9 cellular contexts compared by ENCODE assay signal in the genomic region with DNA sequence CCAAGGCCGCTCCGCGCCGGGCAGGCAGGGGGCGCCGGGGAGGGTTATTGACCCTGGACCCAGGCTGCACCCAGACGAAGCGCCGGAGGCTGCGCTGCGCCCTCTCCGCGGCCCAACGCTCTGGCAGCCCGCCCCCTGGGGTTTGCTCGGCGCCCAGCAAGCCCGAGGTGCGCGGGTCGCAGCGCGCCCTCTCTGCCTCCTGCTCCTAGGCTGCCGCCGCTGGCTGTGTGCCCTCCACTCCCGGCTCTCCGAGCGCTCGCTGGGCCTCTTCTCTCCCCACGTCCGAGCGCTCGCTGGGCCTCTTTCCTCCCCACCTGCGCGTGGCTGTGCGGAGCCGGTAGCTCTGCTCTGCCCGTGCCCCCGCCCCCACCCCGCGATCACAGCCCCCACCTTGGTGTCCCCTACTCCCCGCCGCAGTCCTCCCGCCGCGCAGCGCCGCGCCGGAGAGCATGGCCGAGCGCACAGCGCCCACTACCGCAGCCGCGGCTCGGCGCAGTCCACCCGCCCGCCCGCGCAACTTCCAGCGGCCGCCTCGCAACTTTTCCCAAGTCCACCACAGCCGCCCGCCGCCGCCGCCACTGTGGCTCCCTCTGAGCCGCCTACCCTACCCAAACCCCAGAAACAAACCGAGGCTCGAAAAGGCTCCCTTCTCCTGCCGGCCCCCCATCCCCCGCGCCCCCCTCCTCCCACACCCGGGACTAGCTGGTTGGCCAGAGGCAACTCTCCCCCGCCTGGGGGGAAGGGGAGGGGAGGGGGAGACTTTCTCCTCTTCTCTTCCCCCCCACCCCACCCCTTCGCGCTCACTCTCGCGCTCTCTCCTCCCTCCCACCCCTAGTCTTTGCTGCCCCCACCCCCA. TPM values are rescaled to one million over a fixed set of nuclear protein-coding genes. Genes with fewer than 3 reads are reported as not detected.
A peak's percentile ranks its signal among the peaks of the same experiment; 100 is the strongest.
DNase-seq lines count a peak whose midpoint lies in the region; TF ChIP-seq lines count a peak whose summit lies in the region.
"Had no signal": no experiment of that assay in that cellular context is flagged by ENCODE, and none has a peak within 500 bp of the region (broad histone marks: within the 10 kb centered on the region; RNA-seq: fewer than 3 reads in every experiment).

No MANE protein-coding gene starts in this region.

- POLR2A ChIA-PET in HEK293 (lab: Yijun Ruan, JAX) = interaction anchor here (0.6 to 1.3 kb wide), 12 partner anchors 29 to 1715 kb away, joined by 3 to 7 read pairs (median 3); a partner anchor contains a TSS

- peak overlapping the region; percentile 98 for H3K4me2 ChIP-seq in MM.1S (ENCODE audit: low read depth, low read length)

- H3K36me3 ChIP-seq in HEK293 (ENCODE audit: control insufficient read depth in 2 of 2, insufficient read depth in 1 of 2, low read length in 2 of 2) (no peaks in the 10 kb centered on the region), MM.1S (replicated peaks; ENCODE audit: insufficient read depth, low read length) (no peaks in the 10 kb centered on the region), subcutaneous abdominal adipose tissue (ENCODE audit: control insufficient read depth in 5 of 5, insufficient read depth in 5 of 5, low read length in 5 of 5) (no peaks in the 10 kb centered on the region)

- H3K4me1 ChIP-seq in HEK293 (ENCODE audit: control insufficient read depth, insufficient read depth, low read length) = peaks cover 8% of the 10 kb centered on the region
- H3K4me1 ChIP-seq in MM.1S (ENCODE audit: low read length) = no peaks in the 10 kb centered on the region
- peaks cover 2 to 55% (median 36%) of the 10 kb centered on the region in 5 donors for H3K4me1 ChIP-seq in subcutaneous abdominal adipose tissue (ENCODE audit: control insufficient read depth in 5 of 5, insufficient read depth in 5 of 5, low read length in 5 of 5)

- peak overlapping the region; percentile 56 for H3K4me3 ChIP-seq in HEK293 (ENCODE audit: low read depth, low read length)
- peak overlapping the region; percentile 85 for H3K4me3 ChIP-seq in MM.1S (ENCODE audit: low read length)
- peak overlapping the region in 4 of 5 donors; percentile 66 to 79 (median 76) for H3K4me3 ChIP-seq in subcutaneous abdominal adipose tissue (ENCODE audit: low read depth in 1 of 5, low read length in 5 of 5)

- no peaks in the 10 kb centered on the region for H3K9me3 ChIP-seq in HEK293 (ENCODE audit: control insufficient read depth, insufficient read depth, low read depth, low read length)
- no peaks in the 10 kb centered on the region for H3K9me3 ChIP-seq in MM.1S (replicated peaks; ENCODE audit: insufficient read depth, low read length)
- peaks cover 0 to 3% (median 0%) of the 10 kb centered on the region in 5 donors for H3K9me3 ChIP-seq in subcutaneous abdominal adipose tissue (ENCODE audit: control insufficient read depth in 5 of 5, low read length in 5 of 5)

- no peaks in the 10 kb centered on the region for H3K9me2 ChIP-seq in MM.1S (replicated peaks; ENCODE audit: insufficient read depth, low read length)

- H3K9ac ChIP-seq in MM.1S (ENCODE audit: low read length) (peak overlapping the region; percentile 45; the same call in 1 of the 2 replicates), subcutaneous abdominal adipose tissue (ENCODE audit: low read length in 5 of 5) (peak overlapping the region in 3 of 5 donors; percentile 22 to 68 (median 62))

- peak; percentile 97 for TF ChIP-seq CTCF in HEK293 (tag by site-specific recombination; IDR thresholded peaks at IDR 0.05)
- peak; percentile 58 for TF ChIP-seq CTCF in MM.1S (IDR thresholded peaks at IDR 0.05; ENCODE audit: low read length)

- no peaks in the 10 kb centered on the region for H3K79me2 ChIP-seq in MM.1S (ENCODE audit: low read length)

- H4K20me1 ChIP-seq in MM.1S (ENCODE audit: insufficient read depth, low read length) = no peaks in the 10 kb centered on the region

- H3K27me3 ChIP-seq in MM.1S (replicated peaks; ENCODE audit: insufficient read depth, low read length) (peaks cover 58% of the 10 kb centered on the region), subcutaneous abdominal adipose tissue (ENCODE audit: control insufficient read depth in 5 of 5, insufficient read depth in 4 of 5, low read length in 5 of 5) (peaks cover 57 to 85% (median 74%) of the 10 kb centered on the region in 5 donors)

- 0 out of 2 replicates have a peak, but pooled peaks cover 7% of the 10 kb centered on the region for H3F3A ChIP-seq in MM.1S (ENCODE audit: insufficient read depth, low read length)

- CTCF ChIA-PET in HEK293 (lab: Yijun Ruan, JAX) = interaction anchor here (0.7 kb wide), 2 partner anchors 33 to 594 kb away, joined by 3 read pairs; no protein-coding TSS in a partner anchor

- H3K27ac ChIP-seq in HEK293 (ENCODE audit: extremely low read depth, low read depth, low read length) (peak overlapping the region; percentile 97), MM.1S (ENCODE audit: low read length) (no peak overlapping the region), subcutaneous abdominal adipose tissue (ENCODE audit: low read depth, low read length) (peak overlapping the region; percentile 75)

- peak; percentile 75 for DNase-seq in NCI-H748 (lab: John Stamatoyannopoulos, UW; ENCODE audit: unreplicated experiment)
- no peak for DNase-seq in NCI-H748 treated with DMSO at 0.1 percent for 48 hours (lab: John Stamatoyannopoulos, UW)
- DNase-seq in MM.1S = peak; percentile 92
- DNase-seq in SW480 (ENCODE audit: low spot score) = peak; percentile 84
- DNase-seq in ecto neural progenitor cell (ENCODE audit: low spot score) = peak; percentile 90
- DNase-seq in lung microvascular endothelial cell (ENCODE audit: low read depth in 2 of 2) = peak; percentile 86 to 87
- DNase-seq: DND-41 had no signal

- H2AFZ ChIP-seq in MM.1S (ENCODE audit: low read length) = peak overlapping the region; percentile 97

TF ChIP-seq in HEK293, 187 proteins besides CTCF, POLR2A, EP300 and RAD21 (continues in another document):
- TF ChIP-seq EGR2 (tag by site-specific recombination; IDR thresholded peaks at IDR 0.05; ENCODE audit: low read depth) = peak; percentile 22; the same call in 1 of the 2 replicates
- TF ChIP-seq ZXDB (tag by site-specific recombination; IDR thresholded peaks at IDR 0.05) = peak; percentile 41; the same call in 1 of the 2 replicates
- 0 out of 2 replicates have a peak, but pooled peaks have one; percentile 37 for TF ChIP-seq ZNF501 (tag by site-specific recombination; IDR thresholded peaks at IDR 0.05)
- TF ChIP-seq ZNF830 (tag by site-specific recombination; IDR thresholded peaks at IDR 0.05; ENCODE audit: low read depth) = no peak
- peak; percentile 23; the same call in 1 of the 2 replicates for TF ChIP-seq KLF1 (tag by site-specific recombination; IDR thresholded peaks at IDR 0.05)
- peak; percentile 70 for TF ChIP-seq ZFP37 (tag by site-specific recombination; IDR thresholded peaks at IDR 0.05)
- TF ChIP-seq, protein P1, sequence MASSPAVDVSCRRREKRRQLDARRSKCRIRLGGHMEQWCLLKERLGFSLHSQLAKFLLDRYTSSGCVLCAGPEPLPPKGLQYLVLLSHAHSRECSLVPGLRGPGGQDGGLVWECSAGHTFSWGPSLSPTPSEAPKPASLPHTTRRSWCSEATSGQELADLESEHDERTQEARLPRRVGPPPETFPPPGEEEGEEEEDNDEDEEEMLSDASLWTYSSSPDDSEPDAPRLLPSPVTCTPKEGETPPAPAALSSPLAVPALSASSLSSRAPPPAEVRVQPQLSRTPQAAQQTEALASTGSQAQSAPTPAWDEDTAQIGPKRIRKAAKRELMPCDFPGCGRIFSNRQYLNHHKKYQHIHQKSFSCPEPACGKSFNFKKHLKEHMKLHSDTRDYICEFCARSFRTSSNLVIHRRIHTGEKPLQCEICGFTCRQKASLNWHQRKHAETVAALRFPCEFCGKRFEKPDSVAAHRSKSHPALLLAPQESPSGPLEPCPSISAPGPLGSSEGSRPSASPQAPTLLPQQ (tag by site-specific recombination; IDR thresholded peaks at IDR 0.05) = peak; percentile 82
- TF ChIP-seq ZNF843 (tag by site-specific recombination; IDR thresholded peaks at IDR 0.05) = peak; percentile 40
- TF ChIP-seq ZNF596 (tag by site-specific recombination; IDR thresholded peaks at IDR 0.05) = peak; percentile 31; the same call in 1 of the 2 replicates
- peak; percentile 87 for TF ChIP-seq ZNF423 (tag by site-specific recombination; IDR thresholded peaks at IDR 0.05)
- peak; percentile 78 for TF ChIP-seq ZFHX2 (tag by site-specific recombination; conservative IDR thresholded peaks at IDR 0.05)
- no peak for TF ChIP-seq ZNF132 (tag by site-specific recombination; IDR thresholded peaks at IDR 0.05; ENCODE audit: borderline replicate concordance)
- TF ChIP-seq ZEB2 (tag by site-specific recombination; IDR thresholded peaks at IDR 0.05) = peak; percentile 76; the same call in 1 of the 2 replicates
- TF ChIP-seq, protein P2, sequence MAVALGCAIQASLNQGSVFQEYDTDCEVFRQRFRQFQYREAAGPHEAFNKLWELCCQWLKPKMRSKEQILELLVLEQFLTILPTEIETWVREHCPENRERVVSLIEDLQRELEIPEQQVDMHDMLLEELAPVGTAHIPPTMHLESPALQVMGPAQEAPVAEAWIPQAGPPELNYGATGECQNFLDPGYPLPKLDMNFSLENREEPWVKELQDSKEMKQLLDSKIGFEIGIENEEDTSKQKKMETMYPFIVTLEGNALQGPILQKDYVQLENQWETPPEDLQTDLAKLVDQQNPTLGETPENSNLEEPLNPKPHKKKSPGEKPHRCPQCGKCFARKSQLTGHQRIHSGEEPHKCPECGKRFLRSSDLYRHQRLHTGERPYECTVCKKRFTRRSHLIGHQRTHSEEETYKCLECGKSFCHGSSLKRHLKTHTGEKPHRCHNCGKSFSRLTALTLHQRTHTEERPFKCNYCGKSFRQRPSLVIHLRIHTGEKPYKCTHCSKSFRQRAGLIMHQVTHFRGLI (tag by site-specific recombination; IDR thresholded peaks at IDR 0.05) = peak; percentile 80
- TF ChIP-seq GLIS1 (tag by site-specific recombination; IDR thresholded peaks at IDR 0.05) = peak; percentile 81
- TF ChIP-seq ZNF600 (tag by site-specific recombination; IDR thresholded peaks at IDR 0.05) = peak; percentile 79
- TF ChIP-seq KLF9 (tag by site-specific recombination; IDR thresholded peaks at IDR 0.05; ENCODE audit: low read depth) = peak; percentile 44; the same call in 1 of the 2 replicates
- no peak for TF ChIP-seq ZNF785 (tag by site-specific recombination; IDR thresholded peaks at IDR 0.05)
- TF ChIP-seq, protein P3, sequence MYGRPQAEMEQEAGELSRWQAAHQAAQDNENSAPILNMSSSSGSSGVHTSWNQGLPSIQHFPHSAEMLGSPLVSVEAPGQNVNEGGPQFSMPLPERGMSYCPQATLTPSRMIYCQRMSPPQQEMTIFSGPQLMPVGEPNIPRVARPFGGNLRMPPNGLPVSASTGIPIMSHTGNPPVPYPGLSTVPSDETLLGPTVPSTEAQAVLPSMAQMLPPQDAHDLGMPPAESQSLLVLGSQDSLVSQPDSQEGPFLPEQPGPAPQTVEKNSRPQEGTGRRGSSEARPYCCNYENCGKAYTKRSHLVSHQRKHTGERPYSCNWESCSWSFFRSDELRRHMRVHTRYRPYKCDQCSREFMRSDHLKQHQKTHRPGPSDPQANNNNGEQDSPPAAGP (tag by site-specific recombination; IDR thresholded peaks at IDR 0.05) = 0 out of 2 replicates have a peak, but pooled peaks have one; percentile 56

RNA-seq across cellular contexts. Expression of a gene that starts 1.1 kb away (rescaled TPM):
- 2.2 and 28.3 TPM in 2 replicates for total RNA-seq in lung microvascular endothelial cell
